Comparison of ENCODE assay signal across 9 cellular contexts in genomic region chr16:31877876-31878642, GRCh38. TPM values are rescaled to one million over a fixed set of nuclear protein-coding genes. Genes with fewer than 3 reads are reported as not detected.
A peak's percentile ranks its signal among the peaks of the same experiment; 100 is the strongest.
DNase-seq lines count a peak whose midpoint lies in the region; ATAC-seq and TF ChIP-seq lines count a peak whose summit lies in the region.
"Had no signal": no experiment of that assay in that cellular context is flagged by ENCODE, and none has a peak within 500 bp of the region (broad histone marks: within the 10 kb centered on the region; RNA-seq: fewer than 3 reads in every experiment).

No MANE protein-coding gene starts in this region.

- no peaks in the 10 kb centered on the region for H3K27me3 Mint-ChIP-seq in activated naive CD8-positive, alpha-beta T cell treated with anti-CD3 and anti-CD28 coated beads, Interleukin-2, amount 10 ng/mL, durations not matched to agents 7 days and 5 days

- no peak for TF ChIP-seq POLR2A in uterus (IDR thresholded peaks at IDR 0.05)

- H3K9me3 ChIP-seq in muscle layer of colon (ENCODE audit: low read length) (no peaks in the 10 kb centered on the region), uterus (no peaks in the 10 kb centered on the region)

- no peak for ATAC-seq in activated naive CD8-positive, alpha-beta T cell treated with anti-CD3 and anti-CD28 coated beads, Interleukin-2, amount 10 ng/mL, durations not matched to agents 7 days and 5 days (ENCODE audit: low read depth)
- ATAC-seq in HG02840 (IDR thresholded peaks at IDR 0.05; ENCODE audit: low FRiP score, unreplicated experiment) (no peak), GM18873 (IDR thresholded peaks at IDR 0.05; ENCODE audit: low FRiP score, unreplicated experiment) (no peak)
- ATAC-seq: HCT116 had no signal

- H3K4me3 Mint-ChIP-seq in activated naive CD8-positive, alpha-beta T cell treated with anti-CD3 and anti-CD28 coated beads, Interleukin-2, amount 10 ng/mL, durations not matched to agents 7 days and 5 days: peak overlapping the region; percentile 91

- H3K9ac ChIP-seq in muscle layer of colon (ENCODE audit: low read length): no peak overlapping the region

- H3K36me3 ChIP-seq in muscle layer of colon (ENCODE audit: insufficient read depth, low read length): no peaks in the 10 kb centered on the region
- no peaks in the 10 kb centered on the region for H3K36me3 ChIP-seq in uterus

- peaks cover 47% of the 10 kb centered on the region for H3K4me1 ChIP-seq in muscle layer of colon (ENCODE audit: insufficient read depth, low read length)
- H3K4me1 ChIP-seq in uterus: peaks cover 3% of the 10 kb centered on the region in 2 donors

- peaks cover 80% of the 10 kb centered on the region for H3K36me3 Mint-ChIP-seq in activated naive CD8-positive, alpha-beta T cell treated with anti-CD3 and anti-CD28 coated beads, Interleukin-2, amount 10 ng/mL, durations not matched to agents 7 days and 5 days

- H3K4me3 ChIP-seq in muscle layer of colon (ENCODE audit: low read depth in 1 of 2, low read length in 2 of 2) (no peak overlapping the region), uterus (no peak overlapping the region)

- peaks cover 68% of the 10 kb centered on the region for H3K4me1 Mint-ChIP-seq in activated naive CD8-positive, alpha-beta T cell treated with anti-CD3 and anti-CD28 coated beads, Interleukin-2, amount 10 ng/mL, durations not matched to agents 7 days and 5 days

- no peak for TF ChIP-seq CTCF in uterus (IDR thresholded peaks at IDR 0.05)

- POLR2A ChIA-PET in activated naive CD8-positive, alpha-beta T cell treated with anti-CD3 and anti-CD28 coated beads, Interleukin-2, amount 10 ng/mL, durations not matched to agents 7 days and 5 days (lab: Charles Lee): interaction anchor here (0.8 to 2.3 kb wide), 2 partner anchors 9 to 15 kb away, joined by 3 to 7 read pairs; no protein-coding TSS in a partner anchor

- no peaks in the 10 kb centered on the region for H3K27me3 ChIP-seq in muscle layer of colon (ENCODE audit: control insufficient read depth in 1 of 2, insufficient read depth in 2 of 2, low read length in 2 of 2)
- H3K27me3 ChIP-seq in uterus: no peaks in the 10 kb centered on the region

- DNase-seq in stimulated activated naive CD4-positive, alpha-beta T cell treated with Interleukin-2 at 50 U/mL for 16 hours (lab: John Stamatoyannopoulos, UW): peak; percentile 29
- no peak for DNase-seq in stimulated activated naive CD4-positive, alpha-beta T cell (lab: John Stamatoyannopoulos, UW)
- DNase-seq in activated naive CD8-positive, alpha-beta T cell treated with anti-CD3 and anti-CD28 coated beads, Interleukin-2, amount 10 ng/mL, durations not matched to agents 7 days and 5 days: no peak
- DNase-seq in uterus (no peak), AG08395 (ENCODE audit: low spot score) (no peak)

- H3K27ac ChIP-seq in muscle layer of colon (ENCODE audit: low read depth, low read length) (peak overlapping the region; percentile 14), uterus (peak overlapping the region; percentile 66 to 76)

- intact Hi-C loops in uterus (cut with DNase I; ENCODE audit: low total_unique reads): no loop called here

- peak overlapping the region; percentile 85 for H3K27ac Mint-ChIP-seq in activated naive CD8-positive, alpha-beta T cell treated with anti-CD3 and anti-CD28 coated beads, Interleukin-2, amount 10 ng/mL, durations not matched to agents 7 days and 5 days

- H3K9me3 Mint-ChIP-seq in activated naive CD8-positive, alpha-beta T cell treated with anti-CD3 and anti-CD28 coated beads, Interleukin-2, amount 10 ng/mL, durations not matched to agents 7 days and 5 days: peaks cover 9% of the 10 kb centered on the region

RNA-seq across cellular contexts. Expression of gene ZNF267, which starts 4.5 kb away (rescaled TPM):
- 10 to 100 TPM; 60.9 to 62.6 TPM for total RNA-seq in activated naive CD8-positive, alpha-beta T cell treated with anti-CD3 and anti-CD28 coated beads, Interleukin-2, amount 10 ng/mL, durations not matched to agents 7 days and 5 days
- 10 to 100 TPM in 2 of 4 donors, 1 to 10 TPM in 2; 4.4 to 21.4 (median 14.6) TPM for total RNA-seq in uterus
